21 cellular contexts compared by ENCODE assay signal in the genomic region with DNA sequence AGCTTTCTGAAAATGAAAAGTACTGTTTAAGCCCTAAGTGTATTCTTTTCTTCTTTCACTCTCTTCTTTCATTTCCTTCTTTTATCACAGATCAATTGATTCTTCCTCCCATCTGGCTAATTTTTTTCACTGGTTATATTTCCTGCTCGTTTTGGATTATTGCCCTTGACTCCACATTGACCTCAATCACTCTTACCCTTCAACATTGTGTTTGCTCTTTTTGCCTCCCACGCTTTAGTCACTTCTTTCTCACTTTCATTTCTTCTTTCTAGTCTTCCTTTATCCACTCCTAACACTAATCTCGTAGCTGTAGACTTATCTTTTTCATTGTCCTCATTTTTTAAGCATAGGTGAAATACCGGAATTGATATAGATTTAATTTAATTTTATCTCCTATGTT.
A peak's percentile ranks its signal among the peaks of the same experiment; 100 is the strongest.
DNase-seq lines count a peak whose midpoint lies in the region; ATAC-seq and TF ChIP-seq lines count a peak whose summit lies in the region.
"Had no signal": no experiment of that assay in that cellular context is flagged by ENCODE, and none has a peak within 500 bp of the region (broad histone marks: within the 10 kb centered on the region; RNA-seq: fewer than 3 reads in every experiment).

No MANE protein-coding gene starts in this region.

- H3K36me3 ChIP-seq in naive thymus-derived CD4-positive, alpha-beta T cell (ENCODE audit: control insufficient read depth in 2 of 3, insufficient read depth in 3 of 3, low read length in 3 of 3), result no peaks in the 10 kb centered on the region
- H3K36me3 ChIP-seq: esophagus squamous epithelium, ovary had no signal

- no peaks in the 10 kb centered on the region for H3K27me3 ChIP-seq in naive thymus-derived CD4-positive, alpha-beta T cell (ENCODE audit: control insufficient read depth in 2 of 2, insufficient read depth in 2 of 2, low read length in 2 of 2)
- H3K27me3 ChIP-seq: esophagus squamous epithelium, ovary had no signal

- H3K27ac Mint-ChIP-seq in naive thymus-derived CD4-positive, alpha-beta T cell, result no peak overlapping the region
- H3K27ac Mint-ChIP-seq: activated T-helper 1 cell treated with anti-CD3 and anti-CD28 coated beads, Interleukin-12 subunit alpha, Interleukin-12 subunit beta, Interleukin-2, Interleukin-4 antibody, amounts not matched to agents 30 ng/mL and 10 ng/mL and 1 ng/mL, durations not matched to agents 14 hours and 24 hours and 36 hours; T-helper 17 cell had no signal

- no peaks in the 10 kb centered on the region for H3K36me3 Mint-ChIP-seq in naive thymus-derived CD4-positive, alpha-beta T cell

- CTCF ChIA-PET in naive thymus-derived CD4-positive, alpha-beta T cell (lab: Charles Lee), result no interaction called here

- no peaks in the 10 kb centered on the region for H3K9me3 ChIP-seq in naive thymus-derived CD4-positive, alpha-beta T cell (ENCODE audit: control insufficient read depth in 2 of 3, low read length in 3 of 3)
- H3K9me3 ChIP-seq: Caco-2, esophagus squamous epithelium, mucosa of descending colon, ovary had no signal

- no peak for TF ChIP-seq CTCF in GM13977 (IDR thresholded peaks at IDR 0.05; ENCODE audit: extremely low read depth, insufficient read depth, missing control alignments)

- ATAC-seq in GM19463 (IDR thresholded peaks at IDR 0.05; ENCODE audit: unreplicated experiment) (peak; percentile 79), HG02763 (IDR thresholded peaks at IDR 0.05; ENCODE audit: unreplicated experiment) (peak; percentile 49), HG03571 (IDR thresholded peaks at IDR 0.05; ENCODE audit: unreplicated experiment) (peak; percentile 54), Right ventricle myocardium superior (ENCODE audit: poor library complexity) (no peak)
- no peak for ATAC-seq in naive thymus-derived CD4-positive, alpha-beta T cell
- ATAC-seq: left cardiac atrium, mucosa of descending colon, T-helper 17 cell had no signal

- in situ Hi-C loops in GM13977 (cut with MboI; ENCODE audit: low pct_unique_long_range_greater_than_20kb, low sequenced_read_pairs, unreplicated experiment), result no loop called here

- H3K27ac ChIP-seq in naive thymus-derived CD4-positive, alpha-beta T cell (ENCODE audit: low read depth, low read length), result no peak overlapping the region
- H3K27ac ChIP-seq: esophagus squamous epithelium, ovary had no signal

- H3K4me1 Mint-ChIP-seq in naive thymus-derived CD4-positive, alpha-beta T cell, result no peaks in the 10 kb centered on the region
- H3K4me1 Mint-ChIP-seq: T-helper 17 cell had no signal

- H3K27me3 Mint-ChIP-seq in naive thymus-derived CD4-positive, alpha-beta T cell, result peaks cover 0 to 4% (median 3%) of the 10 kb centered on the region in 5 donors
- H3K27me3 Mint-ChIP-seq: T-helper 17 cell had no signal

- H3K9me3 Mint-ChIP-seq in naive thymus-derived CD4-positive, alpha-beta T cell, result peaks cover 0 to 6% (median 0%) of the 10 kb centered on the region in 11 donors
- H3K9me3 Mint-ChIP-seq: activated T-helper 1 cell treated with anti-CD3 and anti-CD28 coated beads, Interleukin-12 subunit alpha, Interleukin-12 subunit beta, Interleukin-2, Interleukin-4 antibody, amounts not matched to agents 30 ng/mL and 10 ng/mL and 1 ng/mL, durations not matched to agents 14 hours and 24 hours and 36 hours had no signal

- DNase-seq in GM13977 (ENCODE audit: low spot score), result peak; percentile 6
- no peak for DNase-seq in Right ventricle myocardium superior
- DNase-seq in stimulated activated CD4-positive, alpha-beta T cell treated with anti-CD3 and anti-CD28 coated beads, Interleukin-2, amount 100 ng/mL, for 48 hours, result no peak
- DNase-seq in DMS53 treated with DMSO at 0.1 percent for 48 hours (lab: John Stamatoyannopoulos, UW; ENCODE audit: unreplicated experiment), result no peak
- no peak for DNase-seq in naive thymus-derived CD4-positive, alpha-beta T cell
- DNase-seq: ACHN; activated CD4-positive, alpha-beta T cell treated with anti-CD3 and anti-CD28 coated beads for 48 hours; Caco-2; esophagus squamous epithelium; GF-D8; left cardiac atrium; mucosa of descending colon; NCI-H2081; NCI-H748 treated with DMSO at 0.1 percent for 48 hours; ovary; T-helper 17 cell had no signal

- intact Hi-C loops in Right ventricle myocardium superior (cut with DNase I), result no loop called here
- intact Hi-C loops in naive thymus-derived CD4-positive, alpha-beta T cell (cut with micrococcal nuclease), result no loop called here

- H3K4me1 ChIP-seq in naive thymus-derived CD4-positive, alpha-beta T cell (ENCODE audit: control insufficient read depth in 2 of 2, insufficient read depth in 2 of 2, low read length in 2 of 2), result no peaks in the 10 kb centered on the region
- H3K4me1 ChIP-seq: Caco-2, esophagus squamous epithelium had no signal

- H3K4me3 ChIP-seq in naive thymus-derived CD4-positive, alpha-beta T cell (ENCODE audit: low read length), result no peak overlapping the region
- H3K4me3 ChIP-seq: esophagus squamous epithelium, mucosa of descending colon, ovary, smooth muscle cell had no signal

- POLR2A ChIA-PET in naive thymus-derived CD4-positive, alpha-beta T cell (lab: Charles Lee), result no interaction called here

- no peak overlapping the region for H3K4me3 Mint-ChIP-seq in naive thymus-derived CD4-positive, alpha-beta T cell
- H3K4me3 Mint-ChIP-seq: activated T-helper 1 cell treated with anti-CD3 and anti-CD28 coated beads, Interleukin-12 subunit alpha, Interleukin-12 subunit beta, Interleukin-2, Interleukin-4 antibody, amounts not matched to agents 30 ng/mL and 10 ng/mL and 1 ng/mL, durations not matched to agents 14 hours and 24 hours and 36 hours; T-helper 17 cell had no signal

Comparison
In these comparisons a context has a peak if more than half of its experiments do, and no peak if none do; other contexts are left out.
1. ATAC-seq: peak in GM19463 (single experiment), HG02763 (single experiment) and HG03571 (single experiment); none in Right ventricle myocardium superior (single experiment) and naive thymus-derived CD4-positive, alpha-beta T cell (single experiment).